ENCODE assay signal across 10 cellular contexts in genomic region chr22:23896166-23896522, GRCh38. TPM values are rescaled to one million over a fixed set of nuclear protein-coding genes. Genes with fewer than 3 reads are reported as not detected.
DNase-seq lines count a peak whose midpoint lies in the region; ATAC-seq and TF ChIP-seq lines count a peak whose summit lies in the region.
"Had no signal": no experiment of that assay in that cellular context is flagged by ENCODE, and none has a peak within 500 bp of the region (broad histone marks: within the 10 kb centered on the region; RNA-seq: fewer than 3 reads in every experiment).

No MANE protein-coding gene starts in this region.

- H3K27me3 ChIP-seq in CD8-positive, alpha-beta T cell (ENCODE audit: insufficient read depth, low read length): no peaks in the 10 kb centered on the region
- no peaks in the 10 kb centered on the region for H3K27me3 ChIP-seq in neural cell (ENCODE audit: insufficient read depth, low read depth, low read length)
- H3K27me3 ChIP-seq: transverse colon had no signal

- no peak overlapping the region for H3K4me2 ChIP-seq in neural cell (ENCODE audit: low read length)

- H3K9me2 ChIP-seq in neural cell (ENCODE audit: insufficient read depth, low read length): no peaks in the 10 kb centered on the region

- DNase-seq in CD8-positive, alpha-beta T cell: no peak
- DNase-seq in LNCaP clone FGC (ENCODE audit: low read depth) (no peak), MCF 10A (ENCODE audit: unreplicated experiment) (no peak), left colon (no peak)
- DNase-seq: EL, transverse colon had no signal

- intact Hi-C loops in CD8-positive, alpha-beta T cell (cut with DNase I, micrococcal nuclease): loop anchor here in 1 of 2 experiments (10.0 kb wide), 1 partner anchor 111 kb away; the partner anchor contains the start of gene SMARCB1
- intact Hi-C loops in MCF 10A (cut with micrococcal nuclease): no loop called here
- intact Hi-C loops in left colon (cut with DNase I, micrococcal nuclease): no loop called here

- no peaks in the 10 kb centered on the region for H3K9me3 ChIP-seq in CD8-positive, alpha-beta T cell (ENCODE audit: low read length)
- no peaks in the 10 kb centered on the region for H3K9me3 ChIP-seq in neural cell (ENCODE audit: low read length)
- H3K9me3 ChIP-seq: transverse colon had no signal

- peaks cover 9% of the 10 kb centered on the region for H3K36me3 ChIP-seq in CD8-positive, alpha-beta T cell (ENCODE audit: insufficient read depth, low read length)
- H3K36me3 ChIP-seq in neural cell (ENCODE audit: insufficient read depth, low read length): no peaks in the 10 kb centered on the region

- peaks cover 16% of the 10 kb centered on the region for H3K4me1 ChIP-seq in CD8-positive, alpha-beta T cell (ENCODE audit: insufficient read depth, low read length)

- peaks cover 6% of the 10 kb centered on the region for H3K9me3 Mint-ChIP-seq in CD8-positive, alpha-beta T cell
- peaks cover 7% of the 10 kb centered on the region for H3K9me3 Mint-ChIP-seq in MCF 10A (ENCODE audit: unreplicated experiment)

- BruUV-seq in MCF 10A (replicated peaks; lab: Mats Ljungman, UMichigan): no TSS peak

- no peak overlapping the region for H3K4me3 ChIP-seq in CD8-positive, alpha-beta T cell (ENCODE audit: low read depth, low read length)
- H3K4me3 ChIP-seq in LNCaP clone FGC (ENCODE audit: low read depth, low read length): peak overlapping the region; percentile 84
- peak overlapping the region; percentile 90 for H3K4me3 ChIP-seq in neural cell (ENCODE audit: low read length)

- H3K4me3 Mint-ChIP-seq in CD8-positive, alpha-beta T cell: peak overlapping the region; percentile 93
- peak overlapping the region; percentile 89 for H3K4me3 Mint-ChIP-seq in MCF 10A (ENCODE audit: unreplicated experiment)

- no peak for TF ChIP-seq CTCF in CD8-positive, alpha-beta T cell (IDR thresholded peaks at IDR 0.05)
- no peak for TF ChIP-seq CTCF in LNCaP clone FGC (IDR thresholded peaks at IDR 0.05; ENCODE audit: control insufficient read depth, extremely low read depth, insufficient read depth)
- TF ChIP-seq CTCF in MCF 10A (IDR thresholded peaks at IDR 0.05; ENCODE audit: unreplicated experiment): no peak
- TF ChIP-seq CTCF in neural cell (IDR thresholded peaks at IDR 0.05; ENCODE audit: poor library complexity, severe bottlenecking): no peak

- H3K79me2 ChIP-seq in neural cell (replicated peaks; ENCODE audit: insufficient read depth, low read length): no peaks in the 10 kb centered on the region

- no peaks in the 10 kb centered on the region for H4K20me1 ChIP-seq in neural cell (ENCODE audit: insufficient read depth)

- no peaks in the 10 kb centered on the region for H3F3A ChIP-seq in neural cell (ENCODE audit: insufficient read depth, low read length, poor library complexity, severe bottlenecking)

- POLR2A ChIA-PET in CD8-positive, alpha-beta T cell (lab: Charles Lee): interaction anchor here (1.3 kb wide), 1 partner anchor 15 kb away, joined by 6 read pairs; no protein-coding TSS in a partner anchor
- POLR2A ChIA-PET in MCF 10A (lab: Yijun Ruan, JAX): interaction anchor here (0.9 kb wide), 1 partner anchor 17 kb away, joined by 6 read pairs; no protein-coding TSS in a partner anchor

- H3K4me1 Mint-ChIP-seq in CD8-positive, alpha-beta T cell (ENCODE audit: low read depth): peaks cover 23% of the 10 kb centered on the region
- H3K4me1 Mint-ChIP-seq in MCF 10A (ENCODE audit: insufficient read depth, unreplicated experiment): peaks cover 11% of the 10 kb centered on the region

- H3K27me3 Mint-ChIP-seq in CD8-positive, alpha-beta T cell (ENCODE audit: low read depth): no peaks in the 10 kb centered on the region
- H3K27me3 Mint-ChIP-seq in MCF 10A (ENCODE audit: insufficient read depth, unreplicated experiment): no peaks in the 10 kb centered on the region

- no peak overlapping the region for H3K9ac ChIP-seq in neural cell (ENCODE audit: low read length)

- no peak for TF ChIP-seq EP300 in neural cell (conservative IDR thresholded peaks at IDR 0.05; ENCODE audit: poor library complexity, severe bottlenecking)

- no peak for ATAC-seq in CD8-positive, alpha-beta T cell
- ATAC-seq in GM18909 (IDR thresholded peaks at IDR 0.05; ENCODE audit: poor library complexity, unreplicated experiment) (no peak), GM19395 (IDR thresholded peaks at IDR 0.05; ENCODE audit: unreplicated experiment) (no peak), left colon (no peak), GM21619 (IDR thresholded peaks at IDR 0.05; ENCODE audit: unreplicated experiment) (no peak)

- CTCF ChIA-PET in CD8-positive, alpha-beta T cell (lab: Charles Lee): interaction anchor here (0.7 to 1.2 kb wide), 2 partner anchors 34 to 46 kb away, joined by 3 read pairs; no protein-coding TSS in a partner anchor
- CTCF ChIA-PET in MCF 10A (lab: Yijun Ruan, JAX): interaction anchor here (0.6 kb wide), 2 partner anchors 8 to 393 kb away, joined by 3 to 4 read pairs; no protein-coding TSS in a partner anchor

- no peak for TF ChIP-seq RAD21 in neural cell (conservative IDR thresholded peaks at IDR 0.05)

- peaks cover 42% of the 10 kb centered on the region for H3K36me3 Mint-ChIP-seq in CD8-positive, alpha-beta T cell
- H3K36me3 Mint-ChIP-seq in MCF 10A (ENCODE audit: insufficient read depth, unreplicated experiment): peaks cover 42% of the 10 kb centered on the region

- no peak overlapping the region for H3K27ac ChIP-seq in CD8-positive, alpha-beta T cell (ENCODE audit: low read depth, low read length)
- H3K27ac ChIP-seq in neural cell (ENCODE audit: low read length): no peak overlapping the region

- H2AFZ ChIP-seq in neural cell (ENCODE audit: low read depth, low read length): no peak overlapping the region

- H3K27ac Mint-ChIP-seq in CD8-positive, alpha-beta T cell: peak overlapping the region; percentile 27
- no peak overlapping the region for H3K27ac Mint-ChIP-seq in MCF 10A (ENCODE audit: low read depth, unreplicated experiment)

TF ChIP-seq in neural cell, 6 proteins besides CTCF, POLR2A, EP300 and RAD21:
- TF ChIP-seq MXI1 (conservative IDR thresholded peaks at IDR 0.05; ENCODE audit: poor library complexity, severe bottlenecking) (no peak), POLR2AphosphoS5 (IDR thresholded peaks at IDR 0.05) (no peak), SMC3 (conservative IDR thresholded peaks at IDR 0.05; ENCODE audit: poor library complexity) (no peak), EZH2 (IDR thresholded peaks at IDR 0.05; ENCODE audit: borderline replicate concordance, insufficient read depth, low read length, poor library complexity, severe bottlenecking) (no peak), REST (IDR thresholded peaks at IDR 0.05; ENCODE audit: borderline replicate concordance) (no peak), TAF1 (IDR thresholded peaks at IDR 0.05; ENCODE audit: low read depth) (no peak)

RNA-seq across cellular contexts. Expression of gene MIF, which starts 2.0 kb away (rescaled TPM):
- 100 to 1,000 TPM; 181 to 191 TPM for total RNA-seq in CD8-positive, alpha-beta T cell
- 1,031 and 1,126 TPM in 2 replicates for total RNA-seq in MCF 10A (2022)
- polyA plus RNA-seq in neural cell: 369 and 421 TPM in 2 replicates
- polyA minus RNA-seq in neural cell: 79.4 and 96.2 TPM in 2 replicates
- 100 to 1,000 TPM; 215 to 286 TPM for total RNA-seq in left colon

RNA-seq across cellular contexts. Expression of gene SLC2A11, which starts 38.5 kb away (rescaled TPM):
- 10 to 100 TPM; 12.7 to 14.3 TPM for total RNA-seq in CD8-positive, alpha-beta T cell
- total RNA-seq in MCF 10A (2022) (9.6 and 11.3 TPM in 2 replicates), left colon (10 to 100 TPM in 1 of 2 donors, 1 to 10 TPM in 1; 9.8 to 13.7 TPM)
- 45.7 and 48.6 TPM in 2 replicates for polyA plus RNA-seq in neural cell
- 45.5 and 51.1 TPM in 2 replicates for polyA minus RNA-seq in neural cell

RNA-seq across cellular contexts. Expression of gene DERL3, which starts 57.3 kb away (rescaled TPM):
- under 1 TPM; 0.81 to 0.92 TPM for total RNA-seq in CD8-positive, alpha-beta T cell
- total RNA-seq in MCF 10A (2022) (not detected in 2 replicates), left colon (10 to 100 TPM in 1 of 2 donors, 1 to 10 TPM in 1; 7.7 to 26.6 TPM)
- polyA plus RNA-seq in neural cell: 0.84 and 1.4 TPM in 2 replicates
- polyA minus RNA-seq in neural cell: 0.24 TPM in 1 of 2 replicates, not detected in the other
